ENCODE assay signal across 11 cellular contexts in the genomic region with DNA sequence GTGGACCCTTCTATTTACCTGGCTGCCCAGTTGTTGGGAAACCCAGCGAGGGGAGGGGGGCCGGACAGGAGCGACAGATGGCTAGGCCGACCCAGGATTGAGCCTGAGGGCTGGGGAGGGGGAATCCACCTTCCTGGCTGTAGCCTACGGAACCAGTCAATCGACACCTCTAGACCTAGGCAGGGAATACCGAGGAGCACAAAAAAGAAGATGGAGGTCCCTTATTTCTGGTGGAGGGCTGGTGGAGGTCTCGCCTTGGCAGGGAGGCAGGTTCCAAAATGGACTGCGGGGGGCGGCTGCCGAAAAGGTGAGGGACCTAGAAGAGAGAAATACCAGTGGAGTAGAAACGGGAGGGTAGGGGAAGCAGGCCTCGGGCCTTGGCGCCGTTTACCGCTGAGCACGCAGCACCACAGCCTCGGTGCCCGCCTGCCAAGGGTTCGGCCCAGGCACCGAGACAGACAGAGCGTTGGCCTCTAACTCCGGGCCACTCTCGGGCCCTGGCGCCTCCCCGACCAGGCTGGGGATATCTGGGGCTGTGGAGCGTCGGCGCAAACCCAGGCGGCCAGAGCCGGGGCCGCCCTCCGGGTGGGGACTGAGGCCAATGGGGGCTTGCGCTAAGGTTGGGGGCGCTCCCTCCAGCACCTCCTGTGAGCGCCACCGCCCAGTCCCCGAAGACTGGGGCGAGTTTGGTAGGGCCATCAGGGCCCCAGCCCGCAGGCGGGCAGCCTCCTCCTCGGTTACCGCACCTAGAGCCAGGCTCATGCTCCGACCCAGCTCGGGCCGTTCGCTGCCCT. TPM values are rescaled to one million over a fixed set of nuclear protein-coding genes. Genes with fewer than 3 reads are reported as not detected.
DNase-seq lines count a peak whose midpoint lies in the region; ATAC-seq, FAIRE-seq and TF ChIP-seq lines count a peak whose summit lies in the region.
"Had no signal": no experiment of that assay in that cellular context is flagged by ENCODE, and none has a peak within 500 bp of the region (broad histone marks: within the 10 kb centered on the region; RNA-seq: fewer than 3 reads in every experiment).

No MANE protein-coding gene starts in this region.

- no peak for TF ChIP-seq RAD21 in K562 (CRISPR knock-in tag; conservative IDR thresholded peaks at IDR 0.05 in 1 of 2, IDR thresholded peaks at IDR 0.05 in 1 of 2)

- no peaks in the 10 kb centered on the region for H3K9me1 ChIP-seq in K562 (ENCODE audit: control insufficient read depth, insufficient read depth, low read length)

- no peak overlapping the region for H2AFZ ChIP-seq in K562 (ENCODE audit: low read depth, low read length)

- H3K4me3 Mint-ChIP-seq in naive thymus-derived CD4-positive, alpha-beta T cell, result peak overlapping the region; percentile 35 to 76 (median 58)

- H3K27me3 Mint-ChIP-seq in naive thymus-derived CD4-positive, alpha-beta T cell, result peaks cover 17 to 56% (median 21%) of the 10 kb centered on the region in 5 donors

- TF ChIP-seq CTCF in K562 (IDR thresholded peaks at IDR 0.05 in 2 of 3, conservative IDR thresholded peaks at IDR 0.05 in 1 of 3; ENCODE audit: insufficient read depth in 2 of 3, low read depth in 1 of 3, low read length in 3 of 3), result no peak

- FAIRE-seq in K562 (lab: Jason Lieb, UNC), result no peak

- H3K27me3 ChIP-seq in right cardiac atrium (ENCODE audit: control insufficient read depth, insufficient read depth), result no peaks in the 10 kb centered on the region
- H3K27me3 ChIP-seq in K562 (ENCODE audit: control insufficient read depth in 2 of 2, insufficient read depth in 2 of 2, low read length in 2 of 2), result no peaks in the 10 kb centered on the region; a peak in 1 of 5 replicates
- H3K27me3 ChIP-seq in naive thymus-derived CD4-positive, alpha-beta T cell (ENCODE audit: control insufficient read depth in 2 of 2, insufficient read depth in 2 of 2, low read length in 2 of 2), result peaks cover 0 to 13% of the 10 kb centered on the region in 2 donors

- H3K36me3 ChIP-seq in K562 (ENCODE audit: control insufficient read depth, insufficient read depth, low read length), result no peaks in the 10 kb centered on the region
- no peaks in the 10 kb centered on the region for H3K36me3 ChIP-seq in naive thymus-derived CD4-positive, alpha-beta T cell (ENCODE audit: control insufficient read depth in 2 of 3, insufficient read depth in 3 of 3, low read length in 3 of 3)

- no peak for TF ChIP-seq EP300 in K562 (IDR thresholded peaks at IDR 0.05; ENCODE audit: low read length)

- WGBS in right cardiac atrium, result 51% methylated on average over 47 of the region's 47 CpGs
- 80% methylated on average over 28 of the region's 47 CpGs for WGBS in K562 (ENCODE audit: insufficient coverage, low coverage, missing lambda C conversion rate)

- H3K79me2 ChIP-seq in K562 (ENCODE audit: control insufficient read depth, insufficient read depth, low read length), result no peaks in the 10 kb centered on the region

- no peak for ATAC-seq in right cardiac atrium
- ATAC-seq in left cardiac atrium, result no peak
- ATAC-seq in K562, result no peak
- ATAC-seq in naive thymus-derived CD4-positive, alpha-beta T cell, result no peak
- no peak for ATAC-seq in HG03565 (IDR thresholded peaks at IDR 0.05; ENCODE audit: unreplicated experiment)

- H4K20me1 ChIP-seq in K562 (replicated peaks; ENCODE audit: control insufficient read depth, insufficient read depth, low read length), result no peaks in the 10 kb centered on the region

- peaks cover 0 to 11% (median 5%) of the 10 kb centered on the region in 7 donors for H3K4me1 Mint-ChIP-seq in naive thymus-derived CD4-positive, alpha-beta T cell

- in situ Hi-C loops in K562 (cut with MboI), result no loop called here

- no peak for TF ChIP-seq POLR2A in K562 (conservative IDR thresholded peaks at IDR 0.05)

- H3K9ac ChIP-seq in K562 (ENCODE audit: insufficient read depth in 1 of 2, low read depth in 2 of 2, low read length in 2 of 2), result no peak overlapping the region

- no peak overlapping the region for H3K4me2 ChIP-seq in K562 (ENCODE audit: insufficient read depth, low read length)

- CTCF ChIA-PET in K562 (lab: Yijun Ruan, JAX; ENCODE audit: low intra/inter-chr PET ratio), result interaction anchor here (0.6 to 6.3 kb wide), 3 partner anchors 18 to 140 kb away, joined by 3 to 87 read pairs (median 28); a partner anchor contains a TSS
- CTCF ChIA-PET in naive thymus-derived CD4-positive, alpha-beta T cell (lab: Charles Lee), result interaction anchor here (1.0 to 4.5 kb wide), 7 partner anchors 9 to 236 kb away, joined by 3 to 143 read pairs (median 8); a partner anchor contains a TSS

- H3K36me3 Mint-ChIP-seq in naive thymus-derived CD4-positive, alpha-beta T cell, result peaks cover 0 to 3% (median 0%) of the 10 kb centered on the region in 5 donors

- BruUV-seq in K562 (replicated peaks; lab: Mats Ljungman, UMichigan), result no TSS peak

- H3K27ac ChIP-seq in right cardiac atrium (ENCODE audit: low read length) (no peak overlapping the region), K562 (ENCODE audit: extremely low read depth, low read depth, low read length) (no peak overlapping the region)
- H3K27ac ChIP-seq in naive thymus-derived CD4-positive, alpha-beta T cell (ENCODE audit: low read depth, low read length), result no peak overlapping the region

- no peaks in the 10 kb centered on the region for H3K9me3 ChIP-seq in right cardiac atrium (ENCODE audit: control insufficient read depth, low read length)
- H3K9me3 ChIP-seq in K562 (replicated peaks; ENCODE audit: control insufficient read depth, insufficient read depth, low read depth, low read length), result no peaks in the 10 kb centered on the region
- no peaks in the 10 kb centered on the region for H3K9me3 ChIP-seq in naive thymus-derived CD4-positive, alpha-beta T cell (ENCODE audit: control insufficient read depth in 2 of 3, low read length in 3 of 3)

- H3K4me1 ChIP-seq in right cardiac atrium (ENCODE audit: control insufficient read depth, insufficient read depth, low read length) (no peaks in the 10 kb centered on the region), K562 (replicated peaks in 1 of 2; ENCODE audit: control insufficient read depth in 2 of 2, insufficient read depth in 2 of 2, low read length in 2 of 2) (peaks cover 13 to 54% of the 10 kb centered on the region in 2 experiments)
- H3K4me1 ChIP-seq in naive thymus-derived CD4-positive, alpha-beta T cell (ENCODE audit: control insufficient read depth in 2 of 2, insufficient read depth in 2 of 2, low read length in 2 of 2), result peaks cover 0 to 3% of the 10 kb centered on the region in 2 donors

- POLR2A ChIA-PET in K562 (lab: Yijun Ruan, JAX), result interaction anchor here (0.8 kb wide), 1 partner anchor 26 kb away, joined by 3 read pairs; no protein-coding TSS in a partner anchor
- POLR2A ChIA-PET in naive thymus-derived CD4-positive, alpha-beta T cell (lab: Charles Lee), result interaction anchor here (3.8 kb wide), 1 partner anchor 28 kb away, joined by 29 read pairs; a partner anchor contains a TSS

- intact Hi-C loops in right cardiac atrium (cut with DNase I), result loop anchor here in 1 of 4 donors (10.0 kb wide), 1 partner anchor 134 kb away; no protein-coding TSS in a partner anchor
- intact Hi-C loops in left cardiac atrium (cut with DNase I), result loop anchor here in 1 of 2 donors (5.0 kb wide), 1 partner anchor 141 kb away; no protein-coding TSS in a partner anchor
- intact Hi-C loops in K562 (cut with micrococcal nuclease), result loop anchor here (5.0 kb wide), 1 partner anchor 41 kb away; a partner anchor contains a TSS
- intact Hi-C loops in naive thymus-derived CD4-positive, alpha-beta T cell (cut with micrococcal nuclease), result loop anchor here (5.0 kb wide), 1 partner anchor 41 kb away; a partner anchor contains a TSS
- intact Hi-C loops in posterior vena cava (cut with DNase I), result loop anchor here in 1 of 2 donors (2.0 kb wide), 1 partner anchor 140 kb away; no protein-coding TSS in a partner anchor

- DNase-seq in right cardiac atrium, result peak in 2 of 3 donors; percentile 47 to 61
- DNase-seq in left cardiac atrium, result no peak
- no peak for DNase-seq in K562 (ENCODE audit: extremely low read depth in 1 of 4, low spot score in 3 of 4)
- DNase-seq in naive thymus-derived CD4-positive, alpha-beta T cell, result no peak
- DNase-seq in NCI-H524 treated with DMSO at 0.1 percent for 48 hours (lab: John Stamatoyannopoulos, UW), result no peak
- no peak for DNase-seq in NCI-H2107 (lab: John Stamatoyannopoulos, UW)
- DNase-seq in posterior vena cava (ENCODE audit: low spot score), result no peak
- DNase-seq: GOT3 had no signal

- H3K4me3 ChIP-seq in right cardiac atrium (ENCODE audit: low read length), result peak overlapping the region; percentile 32
- H3K4me3 ChIP-seq in K562, result no peak overlapping the region
- no peak overlapping the region for H3K4me3 ChIP-seq in naive thymus-derived CD4-positive, alpha-beta T cell (ENCODE audit: low read length)

- peaks cover 0 to 2% (median 0%) of the 10 kb centered on the region in 11 donors for H3K9me3 Mint-ChIP-seq in naive thymus-derived CD4-positive, alpha-beta T cell

- no peak overlapping the region for H3K27ac Mint-ChIP-seq in naive thymus-derived CD4-positive, alpha-beta T cell

RNA-seq across cellular contexts. Expression of a gene that starts 1.6 kb away (rescaled TPM):
- 1 to 10 TPM in 3 of 4 donors, under 1 TPM in 1; 0.42 to 5.0 (median 4.4) TPM for total RNA-seq in right cardiac atrium
- 0.68 TPM for polyA plus RNA-seq in right cardiac atrium
- under 1 TPM in 1 of 2 donors, not detected in 1; 0.65 TPM for total RNA-seq in left cardiac atrium
- total RNA-seq in K562 (2011; cell fraction: chromatin; rRNA removed; ENCODE audit: low replicate concordance), result 1.5 TPM in 1 of 2 replicates, not detected in the other
- 0.92 and 2.5 TPM in 2 replicates for total RNA-seq in K562 (2011; cell fraction: nucleolus; rRNA removed)
- not detected in 2 replicates for total RNA-seq in K562 (2011; cell fraction: nucleoplasm; rRNA removed)
- total RNA-seq in K562 (2014; rRNA removed), result 2.0 and 2.5 TPM in 2 replicates
- not detected in 2 replicates for total RNA-seq in K562 (2014; rRNA removed; fragmentation: Illumina TruSeq; extraction: Trizol)
- total RNA-seq in K562 (2015; rRNA removed; fragmentation: Illumina TruSeq; extraction: Trizol), result not detected in 2 replicates
- total RNA-seq in K562 (2021), result 1.8 and 2.5 TPM in 2 replicates
- polyA plus RNA-seq in K562 (2011; rRNA removed), result 0.19 TPM in 1 of 2 replicates, not detected in the other
- polyA plus RNA-seq in K562 (2011; cell fraction: cytosol; rRNA removed), result 0.24 and 2.1 TPM in 2 replicates
- polyA plus RNA-seq in K562 (2011; cell fraction: nucleus; rRNA removed), result 2.7 and 5.3 TPM in 2 replicates
- polyA plus RNA-seq in K562 (2012), result 0.60 and 1.1 TPM in 2 replicates
- polyA plus RNA-seq in K562 (2014; fragmentation: Illumina TruSeq; extraction: Trizol), result not detected in 2 replicates
- not detected for polyA plus RNA-seq in K562 (2014; fragmentation: Nextera tagmentation; extraction: Ambion mirVana)
- polyA plus RNA-seq in K562 (2014; rRNA removed), result 0.63 and 1.3 TPM in 2 replicates
- polyA minus RNA-seq in K562 (2011; rRNA and poly(A)+ RNA removed), result not detected in 2 replicates
- 1.5 and 3.5 TPM in 2 replicates for polyA minus RNA-seq in K562 (2011; cell fraction: cytosol; rRNA and poly(A)+ RNA removed)
- 3.4 and 3.7 TPM in 2 replicates for polyA minus RNA-seq in K562 (2011; cell fraction: nucleus; rRNA and poly(A)+ RNA removed)
- under 1 TPM in 2 of 5 experiments, not detected in 3; 0.27 TPM for total RNA-seq in naive thymus-derived CD4-positive, alpha-beta T cell
- polyA plus RNA-seq in naive thymus-derived CD4-positive, alpha-beta T cell, result not detected
- total RNA-seq in posterior vena cava, result not detected
- total RNA-seq: kidney epithelial cell had no signal

RNA-seq across cellular contexts. Expression of a gene that starts 26.5 kb away (rescaled TPM):
- total RNA-seq in right cardiac atrium (10 to 100 TPM; 11.5 to 28.9 (median 21.7) TPM), left cardiac atrium (10 to 100 TPM in 1 of 2 donors, 1 to 10 TPM in 1; 8.4 to 13.5 TPM), K562 (2014; rRNA removed) (6.9 and 7.1 TPM in 2 replicates), K562 (2014; rRNA removed; fragmentation: Illumina TruSeq; extraction: Trizol) (3.4 and 4.1 TPM in 2 replicates), K562 (2015; rRNA removed; fragmentation: Illumina TruSeq; extraction: Trizol) (10.0 and 10.8 TPM in 2 replicates), K562 (2021) (11.2 and 11.6 TPM in 2 replicates), posterior vena cava (10 to 100 TPM; 20.8 to 29.0 TPM)
- polyA plus RNA-seq in right cardiac atrium (18.5 TPM), K562 (2011; rRNA removed) (8.0 and 25.4 TPM in 2 replicates), K562 (2014; fragmentation: Illumina TruSeq; extraction: Trizol) (9.0 and 9.5 TPM in 2 replicates), K562 (2014; fragmentation: Nextera tagmentation; extraction: Ambion mirVana) (under 1 TPM; 0.37 to 0.59 TPM), K562 (2014; rRNA removed) (12.3 and 13.2 TPM in 2 replicates)
- 12.9 and 33.6 TPM in 2 replicates for total RNA-seq in K562 (2011; cell fraction: chromatin; rRNA removed; ENCODE audit: low replicate concordance)
- 15.5 and 22.3 TPM in 2 replicates for total RNA-seq in K562 (2011; cell fraction: nucleolus; rRNA removed)
- 11.8 and 13.5 TPM in 2 replicates for total RNA-seq in K562 (2011; cell fraction: nucleoplasm; rRNA removed)
- 10.9 and 18.6 TPM in 2 replicates for polyA plus RNA-seq in K562 (2011; cell fraction: cytosol; rRNA removed)
- polyA plus RNA-seq in K562 (2011; cell fraction: nucleus; rRNA removed), result 111 and 184 TPM in 2 replicates
- polyA plus RNA-seq in K562 (2012), result 14.5 and 45.8 TPM in 2 replicates
- polyA minus RNA-seq in K562 (2011; rRNA and poly(A)+ RNA removed), result 6.1 and 8.4 TPM in 2 replicates
- 5.0 and 9.4 TPM in 2 replicates for polyA minus RNA-seq in K562 (2011; cell fraction: cytosol; rRNA and poly(A)+ RNA removed)
- polyA minus RNA-seq in K562 (2011; cell fraction: nucleus; rRNA and poly(A)+ RNA removed), result 17.9 and 45.7 TPM in 2 replicates
- 100 to 1,000 TPM; 179 to 359 (median 186) TPM for total RNA-seq in naive thymus-derived CD4-positive, alpha-beta T cell
- 10 to 100 TPM; 19.8 to 28.4 TPM for polyA plus RNA-seq in naive thymus-derived CD4-positive, alpha-beta T cell

RNA-seq across cellular contexts. Expression of a gene that starts 42.2 kb away (rescaled TPM):
- total RNA-seq in right cardiac atrium (100 to 1,000 TPM in 1 of 4 donors, 10 to 100 TPM in 3; 72.6 to 115 (median 74.1) TPM), left cardiac atrium (10 to 100 TPM; 53.4 to 76.6 TPM), K562 (2014; rRNA removed) (27.1 and 27.8 TPM in 2 replicates), K562 (2014; rRNA removed; fragmentation: Illumina TruSeq; extraction: Trizol) (29.1 and 30.4 TPM in 2 replicates), K562 (2015; rRNA removed; fragmentation: Illumina TruSeq; extraction: Trizol) (29.4 and 32.1 TPM in 2 replicates), K562 (2021) (37.4 and 43.1 TPM in 2 replicates), posterior vena cava (10 to 100 TPM; 25.3 to 27.1 TPM)
- polyA plus RNA-seq in right cardiac atrium (47.3 TPM), K562 (2011; rRNA removed) (26.7 and 27.9 TPM in 2 replicates), K562 (2014; fragmentation: Illumina TruSeq; extraction: Trizol) (20.3 and 25.5 TPM in 2 replicates), K562 (2014; fragmentation: Nextera tagmentation; extraction: Ambion mirVana) (10 to 100 TPM; 11.8 to 12.3 TPM), K562 (2014; rRNA removed) (27.2 and 28.2 TPM in 2 replicates)
- total RNA-seq in K562 (2011; cell fraction: chromatin; rRNA removed; ENCODE audit: low replicate concordance), result 19.1 and 21.1 TPM in 2 replicates
- 18.6 and 23.8 TPM in 2 replicates for total RNA-seq in K562 (2011; cell fraction: nucleolus; rRNA removed)
- 30.2 and 44.3 TPM in 2 replicates for total RNA-seq in K562 (2011; cell fraction: nucleoplasm; rRNA removed)
- 12.9 and 15.5 TPM in 2 replicates for polyA plus RNA-seq in K562 (2011; cell fraction: cytosol; rRNA removed)
- 17.8 and 18.7 TPM in 2 replicates for polyA plus RNA-seq in K562 (2011; cell fraction: nucleus; rRNA removed)
- polyA plus RNA-seq in K562 (2012), result 20.1 and 23.2 TPM in 2 replicates
- polyA minus RNA-seq in K562 (2011; rRNA and poly(A)+ RNA removed), result 18.1 and 20.4 TPM in 2 replicates
- 15.7 TPM in 2 replicates for polyA minus RNA-seq in K562 (2011; cell fraction: cytosol; rRNA and poly(A)+ RNA removed)
- 6.6 and 16.3 TPM in 2 replicates for polyA minus RNA-seq in K562 (2011; cell fraction: nucleus; rRNA and poly(A)+ RNA removed)
- 10 to 100 TPM in 3 of 5 experiments, 1 to 10 TPM in 2; 7.1 to 21.2 (median 12.7) TPM for total RNA-seq in naive thymus-derived CD4-positive, alpha-beta T cell
- polyA plus RNA-seq in naive thymus-derived CD4-positive, alpha-beta T cell, result 1 to 10 TPM; 2.0 to 2.2 TPM

RNA-seq across cellular contexts. Expression of a gene that starts 42.4 kb away (rescaled TPM):
- total RNA-seq in right cardiac atrium, result 10 to 100 TPM in 3 of 4 donors, 1 to 10 TPM in 1; 9.2 to 22.6 (median 16.8) TPM
- polyA plus RNA-seq in right cardiac atrium, result 13.0 TPM
- total RNA-seq in left cardiac atrium, result 10 to 100 TPM in 1 of 2 donors, 1 to 10 TPM in 1; 6.8 to 10.1 TPM
- 0.25 and 1.3 TPM in 2 replicates for total RNA-seq in K562 (2011; cell fraction: chromatin; rRNA removed; ENCODE audit: low replicate concordance)
- 0.66 and 1.8 TPM in 2 replicates for total RNA-seq in K562 (2011; cell fraction: nucleolus; rRNA removed)
- total RNA-seq in K562 (2011; cell fraction: nucleoplasm; rRNA removed), result 0.15 and 1.8 TPM in 2 replicates
- total RNA-seq in K562 (2014; rRNA removed), result 0.08 and 0.09 TPM in 2 replicates
- 0.22 TPM in 1 of 2 replicates, not detected in the other for total RNA-seq in K562 (2014; rRNA removed; fragmentation: Illumina TruSeq; extraction: Trizol)
- total RNA-seq in K562 (2015; rRNA removed; fragmentation: Illumina TruSeq; extraction: Trizol), result 0.08 TPM in 1 of 2 replicates, not detected in the other
- 0.20 and 0.47 TPM in 2 replicates for total RNA-seq in K562 (2021)
- polyA plus RNA-seq in K562 (2011; rRNA removed), result 0.28 and 0.74 TPM in 2 replicates
- 0.25 and 2.2 TPM in 2 replicates for polyA plus RNA-seq in K562 (2011; cell fraction: cytosol; rRNA removed)
- 0.18 and 2.1 TPM in 2 replicates for polyA plus RNA-seq in K562 (2011; cell fraction: nucleus; rRNA removed)
- 0.17 and 0.33 TPM in 2 replicates for polyA plus RNA-seq in K562 (2012)
- polyA plus RNA-seq in K562 (2014; fragmentation: Illumina TruSeq; extraction: Trizol), result 0.16 and 0.33 TPM in 2 replicates
- under 1 TPM in 1 of 2 experiments, not detected in 1; 0.03 TPM for polyA plus RNA-seq in K562 (2014; fragmentation: Nextera tagmentation; extraction: Ambion mirVana)
- polyA plus RNA-seq in K562 (2014; rRNA removed), result 0.04 and 0.07 TPM in 2 replicates
- 0.15 and 0.25 TPM in 2 replicates for polyA minus RNA-seq in K562 (2011; rRNA and poly(A)+ RNA removed)
- 1.1 TPM in 1 of 2 replicates, not detected in the other for polyA minus RNA-seq in K562 (2011; cell fraction: cytosol; rRNA and poly(A)+ RNA removed)
- 0.33 and 2.3 TPM in 2 replicates for polyA minus RNA-seq in K562 (2011; cell fraction: nucleus; rRNA and poly(A)+ RNA removed)
- 1 to 10 TPM in 1 of 5 experiments, under 1 TPM in 1, not detected in 3; 0.58 to 1.9 TPM for total RNA-seq in naive thymus-derived CD4-positive, alpha-beta T cell
- not detected for polyA plus RNA-seq in naive thymus-derived CD4-positive, alpha-beta T cell
- total RNA-seq in posterior vena cava, result under 1 TPM; 0.37 to 0.38 TPM
- total RNA-seq: pulmonary artery endothelial cell had no signal

RNA-seq across cellular contexts. Expression of a gene that starts 59.5 kb away (rescaled TPM):
- total RNA-seq in right cardiac atrium, result 100 to 1,000 TPM in 3 of 4 donors, 10 to 100 TPM in 1; 71.9 to 144 (median 131) TPM
- 99.7 TPM for polyA plus RNA-seq in right cardiac atrium
- total RNA-seq in left cardiac atrium, result 10 to 100 TPM; 72.1 to 83.8 TPM
- total RNA-seq in K562 (2011; cell fraction: chromatin; rRNA removed; ENCODE audit: low replicate concordance), result 0.76 and 1.0 TPM in 2 replicates
- total RNA-seq in K562 (2011; cell fraction: nucleolus; rRNA removed), result 0.79 and 0.83 TPM in 2 replicates
- 0.44 and 0.84 TPM in 2 replicates for total RNA-seq in K562 (2011; cell fraction: nucleoplasm; rRNA removed)
- 0.08 TPM in 1 of 2 replicates, not detected in the other for total RNA-seq in K562 (2014; rRNA removed)
- 0.36 and 0.38 TPM in 2 replicates for total RNA-seq in K562 (2014; rRNA removed; fragmentation: Illumina TruSeq; extraction: Trizol)
- total RNA-seq in K562 (2015; rRNA removed; fragmentation: Illumina TruSeq; extraction: Trizol), result 0.26 and 0.47 TPM in 2 replicates
- 0.33 and 0.56 TPM in 2 replicates for total RNA-seq in K562 (2021)
- polyA plus RNA-seq in K562 (2011; rRNA removed), result 0.04 TPM in 2 replicates
- polyA plus RNA-seq in K562 (2011; cell fraction: cytosol; rRNA removed), result 0.03 TPM in 1 of 2 replicates, not detected in the other
- 0.22 and 0.38 TPM in 2 replicates for polyA plus RNA-seq in K562 (2011; cell fraction: nucleus; rRNA removed)
- polyA plus RNA-seq in K562 (2012), result 0.35 and 1.3 TPM in 2 replicates
- polyA plus RNA-seq in K562 (2014; fragmentation: Illumina TruSeq; extraction: Trizol), result 0.16 and 0.17 TPM in 2 replicates
- under 1 TPM; 0.01 to 0.03 TPM for polyA plus RNA-seq in K562 (2014; fragmentation: Nextera tagmentation; extraction: Ambion mirVana)
- polyA plus RNA-seq in K562 (2014; rRNA removed), result 0.05 and 0.15 TPM in 2 replicates
- polyA minus RNA-seq in K562 (2011; rRNA and poly(A)+ RNA removed), result 0.06 and 0.07 TPM in 2 replicates
- not detected in 2 replicates for polyA minus RNA-seq in K562 (2011; cell fraction: cytosol; rRNA and poly(A)+ RNA removed)
- 0.54 and 1.6 TPM in 2 replicates for polyA minus RNA-seq in K562 (2011; cell fraction: nucleus; rRNA and poly(A)+ RNA removed)
- 1 to 10 TPM in 4 of 5 experiments, under 1 TPM in 1; 0.73 to 2.7 (median 1.6) TPM for total RNA-seq in naive thymus-derived CD4-positive, alpha-beta T cell
- polyA plus RNA-seq in naive thymus-derived CD4-positive, alpha-beta T cell, result under 1 TPM; 0.07 to 0.30 TPM
- 10 to 100 TPM; 29.2 to 31.2 TPM for total RNA-seq in posterior vena cava

Comparison
In these comparisons a context has a peak if more than half of its experiments do, and no peak if none do; other contexts are left out.
1. DNase-seq: peak in right cardiac atrium (2 of 3); none in left cardiac atrium (single experiment), K562 (0 of 4), naive thymus-derived CD4-positive, alpha-beta T cell (0 of 9), NCI-H524 treated with DMSO at 0.1 percent for 48 hours (single experiment), NCI-H2107 (single experiment) and posterior vena cava (single experiment).
2. RNA of a gene that starts 26.5 kb away (total RNA-seq): 179 to 359 TPM in naive thymus-derived CD4-positive, alpha-beta T cell; 20.8 to 29.0 TPM in posterior vena cava, 11.5 to 28.9 TPM in right cardiac atrium, 8.4 to 13.5 TPM in left cardiac atrium and 3.4 to 33.6 TPM in K562; every median in the first group is over 4 times any median in the second.